28 cellular contexts compared by ENCODE assay signal in the genomic region with DNA sequence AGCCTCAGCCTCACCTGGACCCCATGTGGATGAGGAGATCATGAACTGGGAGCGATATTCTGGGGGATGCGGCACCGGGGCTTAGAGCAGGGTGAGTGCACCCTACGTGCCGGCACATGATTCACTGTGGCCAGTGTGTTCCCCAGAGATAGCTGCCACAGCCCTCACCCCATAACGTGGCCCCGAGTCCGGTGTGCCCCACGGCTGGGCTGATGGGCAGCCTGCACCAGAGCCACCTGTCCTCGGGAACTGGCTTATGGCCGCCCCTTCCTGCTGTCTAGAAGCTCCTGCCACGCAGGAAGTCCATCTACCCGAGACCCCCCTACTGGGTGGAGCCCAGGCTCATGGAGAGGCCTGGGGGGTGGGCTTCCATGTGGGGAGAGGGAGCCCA. TPM values are rescaled to one million over a fixed set of nuclear protein-coding genes. Genes with fewer than 3 reads are reported as not detected.
DNase-seq lines count a peak whose midpoint lies in the region; ATAC-seq and TF ChIP-seq lines count a peak whose summit lies in the region.
"Had no signal": no experiment of that assay in that cellular context is flagged by ENCODE, and none has a peak within 500 bp of the region (broad histone marks: within the 10 kb centered on the region; RNA-seq: fewer than 3 reads in every experiment).

No MANE protein-coding gene starts in this region.

- H3K4me3 ChIP-seq in adrenal gland (no peak overlapping the region), lower lobe of right lung (no peak overlapping the region), upper lobe of right lung (no peak overlapping the region)
- H3K4me3 ChIP-seq: prostate gland, right lobe of liver, SK-N-MC had no signal

- no peaks in the 10 kb centered on the region for H3K9me3 ChIP-seq in adrenal gland (replicated peaks in 1 of 3)
- H3K9me3 ChIP-seq in lower lobe of right lung, result peaks cover 7% of the 10 kb centered on the region
- H3K9me3 ChIP-seq in upper lobe of right lung, result peaks cover 3% of the 10 kb centered on the region
- H3K9me3 ChIP-seq: prostate gland, right lobe of liver had no signal

- peaks cover 6% of the 10 kb centered on the region for H3K9me3 Mint-ChIP-seq in activated T-cell treated with anti-CD3 and anti-CD28 coated beads, Interleukin-2, amount 50 U/mL, for 24 hours

- no peak for TF ChIP-seq CTCF in adrenal gland (IDR thresholded peaks at IDR 0.05)
- no peak for TF ChIP-seq CTCF in lower lobe of right lung (IDR thresholded peaks at IDR 0.05)
- TF ChIP-seq CTCF in upper lobe of right lung (IDR thresholded peaks at IDR 0.05), result no peak

- WGBS in adrenal gland, 4 donors, result 82 to 92% (median 87%) methylated on average over 4 to 13 of the region's 13 CpGs

- peak; percentile 16 for DNase-seq in activated T-cell treated with anti-CD3 and anti-CD28 coated beads, Interleukin-2, amount 50 U/mL, for 24 hours
- DNase-seq in activated T-cell treated with anti-CD3 and anti-CD28 coated beads for 4 hours (no peak), adrenal gland (peak in 4 of 7 donors; percentile 3 to 33 (median 12)), lower lobe of right lung (peak; percentile 37), upper lobe of right lung (peak; percentile 56), COLO668 (lab: John Stamatoyannopoulos, UW; ENCODE audit: unreplicated experiment) (no peak)
- DNase-seq: activated CD8-positive, alpha-beta T cell treated with anti-CD3 and anti-CD28 coated beads, Interleukin-2, amount 10 ng/mL, durations not matched to agents 7 days and 5 days; activated naive CD4-positive, alpha-beta T cell treated with anti-CD3 and anti-CD28 coated beads, Interleukin-2, amount 10 ng/mL, durations not matched to agents 7 days and 5 days; activated T-cell treated with anti-CD3 and anti-CD28 coated beads, Interleukin-2, amount 50 U/mL, for 72 hours; amniotic stem cell; CD4-positive, alpha-beta memory T cell; effector CD4-positive, alpha-beta T cell; hypothalamus; immature natural killer cell; NCI-H1436 treated with DMSO at 0.1 percent for 48 hours; NCI-H226; NCI-H526 treated with DMSO at 0.1 percent for 48 hours; NK-92 treated with Interleukin-12 subunit alpha and Interleukin-12 subunit beta, amount 100 ng/mL, for 24 hours; PC-3; stimulated activated CD4-positive, alpha-beta T cell treated with anti-CD3 and anti-CD28 coated beads, Interleukin-4, amount 100 ng/mL, for 24 hours; substantia nigra had no signal

- no peaks in the 10 kb centered on the region for H3K36me3 ChIP-seq in adrenal gland (replicated peaks in 1 of 2)
- H3K36me3 ChIP-seq in lower lobe of right lung, result no peaks in the 10 kb centered on the region
- no peaks in the 10 kb centered on the region for H3K36me3 ChIP-seq in upper lobe of right lung
- H3K36me3 ChIP-seq: prostate gland, right lobe of liver had no signal

- ATAC-seq in lower lobe of right lung (no peak), upper lobe of right lung (no peak), GM21515 (IDR thresholded peaks at IDR 0.05; ENCODE audit: unreplicated experiment) (no peak)
- ATAC-seq: activated CD8-positive, alpha-beta T cell treated with anti-CD3 and anti-CD28 coated beads, Interleukin-2, amount 10 ng/mL, durations not matched to agents 7 days and 5 days; activated T-cell treated with anti-CD3 and anti-CD28 coated beads, Interleukin-2, amount 50 U/mL, for 72 hours; PC-3; right lobe of liver had no signal

- H3K27me3 Mint-ChIP-seq in activated T-cell treated with anti-CD3 and anti-CD28 coated beads, Interleukin-2, amount 50 U/mL, for 24 hours, result no peaks in the 10 kb centered on the region

- H3K4me1 ChIP-seq in adrenal gland (replicated peaks in 1 of 2) (no peaks in the 10 kb centered on the region), lower lobe of right lung (peaks cover 6% of the 10 kb centered on the region), upper lobe of right lung (no peaks in the 10 kb centered on the region)
- H3K4me1 ChIP-seq: prostate gland, right lobe of liver had no signal

- TF ChIP-seq POLR2A in adrenal gland (IDR thresholded peaks at IDR 0.05), result no peak

- H3K36me3 Mint-ChIP-seq in activated T-cell treated with anti-CD3 and anti-CD28 coated beads, Interleukin-2, amount 50 U/mL, for 24 hours (ENCODE audit: low read depth), result no peaks in the 10 kb centered on the region
- H3K36me3 Mint-ChIP-seq: activated naive CD4-positive, alpha-beta T cell treated with anti-CD3 and anti-CD28 coated beads, Interleukin-2, amount 10 ng/mL, durations not matched to agents 7 days and 5 days had no signal

- no peak overlapping the region for H3K4me3 Mint-ChIP-seq in activated T-cell treated with anti-CD3 and anti-CD28 coated beads, Interleukin-2, amount 50 U/mL, for 24 hours
- H3K4me3 Mint-ChIP-seq: activated CD8-positive, alpha-beta T cell treated with anti-CD3 and anti-CD28 coated beads, Interleukin-2, amount 10 ng/mL, durations not matched to agents 7 days and 5 days; activated naive CD4-positive, alpha-beta T cell treated with anti-CD3 and anti-CD28 coated beads, Interleukin-2, amount 10 ng/mL, durations not matched to agents 7 days and 5 days; activated T-cell treated with anti-CD3 and anti-CD28 coated beads, Interleukin-2, amount 50 U/mL, for 72 hours; B cell; CD4-positive, alpha-beta memory T cell; immature natural killer cell; T-helper 1 cell treated with Interleukin-12 subunit alpha and Interleukin-12 subunit beta and Interleukin-4 antibody, amounts not matched to agents 30 μg/mL and 1 μg/mL, for 36 hours had no signal

- H3K4me1 Mint-ChIP-seq in activated T-cell treated with anti-CD3 and anti-CD28 coated beads, Interleukin-2, amount 50 U/mL, for 24 hours (ENCODE audit: low read depth), result no peaks in the 10 kb centered on the region
- H3K4me1 Mint-ChIP-seq: activated naive CD4-positive, alpha-beta T cell treated with anti-CD3 and anti-CD28 coated beads, Interleukin-2, amount 10 ng/mL, durations not matched to agents 7 days and 5 days; B cell; CD4-positive, alpha-beta memory T cell; immature natural killer cell had no signal

- H3K27me3 ChIP-seq in adrenal gland, result no peaks in the 10 kb centered on the region
- peaks cover 14% of the 10 kb centered on the region for H3K27me3 ChIP-seq in lower lobe of right lung (ENCODE audit: low read depth)
- H3K27me3 ChIP-seq in upper lobe of right lung, result no peaks in the 10 kb centered on the region
- H3K27me3 ChIP-seq: right lobe of liver had no signal

- H3K27ac ChIP-seq in adrenal gland (no peak overlapping the region), lower lobe of right lung (no peak overlapping the region), upper lobe of right lung (no peak overlapping the region)
- H3K27ac ChIP-seq: epithelial cell of prostate, prostate gland, right lobe of liver, SK-N-MC had no signal

- intact Hi-C loops in adrenal gland (cut with DNase I), result no loop called here
- intact Hi-C loops in lower lobe of right lung (cut with DNase I), result no loop called here
- intact Hi-C loops in upper lobe of right lung (cut with DNase I), result no loop called here

- H3K27ac Mint-ChIP-seq in activated T-cell treated with anti-CD3 and anti-CD28 coated beads, Interleukin-2, amount 50 U/mL, for 24 hours, result no peak overlapping the region
- H3K27ac Mint-ChIP-seq: activated CD8-positive, alpha-beta T cell treated with anti-CD3 and anti-CD28 coated beads, Interleukin-2, amount 10 ng/mL, durations not matched to agents 7 days and 5 days; activated naive CD4-positive, alpha-beta T cell treated with anti-CD3 and anti-CD28 coated beads, Interleukin-2, amount 10 ng/mL, durations not matched to agents 7 days and 5 days; activated T-cell treated with anti-CD3 and anti-CD28 coated beads, Interleukin-2, amount 50 U/mL, for 72 hours; B cell; immature natural killer cell; T-helper 1 cell treated with Interleukin-12 subunit alpha and Interleukin-12 subunit beta and Interleukin-4 antibody, amounts not matched to agents 30 μg/mL and 1 μg/mL, for 36 hours had no signal

RNA-seq across cellular contexts. Expression of a gene that starts 39.1 kb away (rescaled TPM):
- 10 to 100 TPM; 13.1 to 21.2 (median 18.9) TPM for total RNA-seq in adrenal gland
- polyA plus RNA-seq in adrenal gland, result 10 to 100 TPM in 2 of 3 donors, 1 to 10 TPM in 1; 1.7 to 15.2 (median 14.2) TPM
- total RNA-seq in lower lobe of right lung, result 50.7 TPM
- 39.3 TPM for total RNA-seq in upper lobe of right lung

Comparison
In these comparisons a context has a peak if more than half of its experiments do, and no peak if none do; other contexts are left out.
1. DNase-seq: peak in activated T-cell treated with anti-CD3 and anti-CD28 coated beads, Interleukin-2, amount 50 U/mL, for 24 hours (single experiment), adrenal gland (4 of 7), lower lobe of right lung (single experiment) and upper lobe of right lung (single experiment); none in activated T-cell treated with anti-CD3 and anti-CD28 coated beads for 4 hours (single experiment) and COLO668 (single experiment).